8 cellular contexts compared by ENCODE assay signal in genomic region chr9:113657765-113658564, GRCh38.
DNase-seq lines count a peak whose midpoint lies in the region; ATAC-seq and TF ChIP-seq lines count a peak whose summit lies in the region.

No MANE protein-coding gene starts in this region.

- 23 to 32% (median 26%) methylated on average over 10 to 14 of the region's 14 CpGs for WGBS in adrenal gland, 4 donors

- no peak for ATAC-seq in HG03571 (IDR thresholded peaks at IDR 0.05; ENCODE audit: unreplicated experiment)

- intact Hi-C loops in adrenal gland (cut with DNase I), result loop anchor here (2.0 to 5.0 kb wide), 2 partner anchors 209 to 211 kb away; no protein-coding TSS in a partner anchor
- intact Hi-C loops in left ventricle myocardium inferior (cut with micrococcal nuclease), result loop anchor here (5.0 kb wide), 1 partner anchor 211 kb away; no protein-coding TSS in a partner anchor

- TF ChIP-seq POLR2A in adrenal gland (IDR thresholded peaks at IDR 0.05), result no peak

- H3K4me3 ChIP-seq in GM06990 (replicated peaks; ENCODE audit: low read depth, low read length), result no peak overlapping the region
- no peak overlapping the region for H3K4me3 ChIP-seq in HFF-Myc (replicated peaks; ENCODE audit: low read depth, low read length)
- no peak overlapping the region for H3K4me3 ChIP-seq in adrenal gland
- no peak overlapping the region for H3K4me3 ChIP-seq in left ventricle myocardium inferior
- no peak overlapping the region for H3K4me3 ChIP-seq in retinal pigment epithelial cell (ENCODE audit: low read length)

- H3K9me3 ChIP-seq in adrenal gland (replicated peaks in 1 of 3), result no peaks in the 10 kb centered on the region
- no peaks in the 10 kb centered on the region for H3K9me3 ChIP-seq in left ventricle myocardium inferior (replicated peaks)

- DNase-seq in GM06990 (ENCODE audit: extremely low read depth, insufficient read length), result peak; percentile 39
- peak; percentile 78 for DNase-seq in HFF-Myc (ENCODE audit: extremely low read depth, low read depth)
- peak; percentile 72 for DNase-seq in NCI-H1436 (lab: John Stamatoyannopoulos, UW)
- DNase-seq in T follicular helper cell (ENCODE audit: low read depth), result peak; percentile 62
- peak; percentile 85 to 96 (median 92) for DNase-seq in adrenal gland
- peak; percentile 85 for DNase-seq in left ventricle myocardium inferior
- no peak for DNase-seq in retinal pigment epithelial cell (ENCODE audit: low read depth)

- H3K4me1 ChIP-seq in adrenal gland (replicated peaks in 1 of 2) (peaks cover 3 to 16% of the 10 kb centered on the region in 2 donors), left ventricle myocardium inferior (peaks cover 44% of the 10 kb centered on the region)

- peak; percentile 86 for TF ChIP-seq CTCF in GM06990 (IDR thresholded peaks at IDR 0.05; ENCODE audit: insufficient read depth, low read length, poor library complexity, severe bottlenecking)
- peak; percentile 95 for TF ChIP-seq CTCF in HFF-Myc (IDR thresholded peaks at IDR 0.05; ENCODE audit: low read depth, low read length, missing control alignments)
- TF ChIP-seq CTCF in adrenal gland (IDR thresholded peaks at IDR 0.05), result peak; percentile 95 to 99 (median 98)
- peak; percentile 98 for TF ChIP-seq CTCF in left ventricle myocardium inferior (IDR thresholded peaks at IDR 0.05; ENCODE audit: borderline replicate concordance)
- TF ChIP-seq CTCF in retinal pigment epithelial cell (conservative IDR thresholded peaks at IDR 0.05; ENCODE audit: low read depth, low read length), result peak; percentile 96

- H3K27me3 ChIP-seq in GM06990 (replicated peaks; ENCODE audit: control insufficient read depth, insufficient read depth, low read length) (no peaks in the 10 kb centered on the region; the same call in none of the 2 replicates), adrenal gland (no peaks in the 10 kb centered on the region), left ventricle myocardium inferior (ENCODE audit: low read depth) (no peaks in the 10 kb centered on the region)

- H3K36me3 ChIP-seq in GM06990 (ENCODE audit: control insufficient read depth, insufficient read depth, low read length), result no peaks in the 10 kb centered on the region
- H3K36me3 ChIP-seq in adrenal gland (replicated peaks in 1 of 2), result no peaks in the 10 kb centered on the region
- no peaks in the 10 kb centered on the region for H3K36me3 ChIP-seq in left ventricle myocardium inferior

- H3K27ac ChIP-seq in adrenal gland, result no peak overlapping the region
- peak overlapping the region; percentile 9 for H3K27ac ChIP-seq in left ventricle myocardium inferior (replicated peaks)
